Comparison of ENCODE assay signal across 8 cellular contexts in the genomic region with DNA sequence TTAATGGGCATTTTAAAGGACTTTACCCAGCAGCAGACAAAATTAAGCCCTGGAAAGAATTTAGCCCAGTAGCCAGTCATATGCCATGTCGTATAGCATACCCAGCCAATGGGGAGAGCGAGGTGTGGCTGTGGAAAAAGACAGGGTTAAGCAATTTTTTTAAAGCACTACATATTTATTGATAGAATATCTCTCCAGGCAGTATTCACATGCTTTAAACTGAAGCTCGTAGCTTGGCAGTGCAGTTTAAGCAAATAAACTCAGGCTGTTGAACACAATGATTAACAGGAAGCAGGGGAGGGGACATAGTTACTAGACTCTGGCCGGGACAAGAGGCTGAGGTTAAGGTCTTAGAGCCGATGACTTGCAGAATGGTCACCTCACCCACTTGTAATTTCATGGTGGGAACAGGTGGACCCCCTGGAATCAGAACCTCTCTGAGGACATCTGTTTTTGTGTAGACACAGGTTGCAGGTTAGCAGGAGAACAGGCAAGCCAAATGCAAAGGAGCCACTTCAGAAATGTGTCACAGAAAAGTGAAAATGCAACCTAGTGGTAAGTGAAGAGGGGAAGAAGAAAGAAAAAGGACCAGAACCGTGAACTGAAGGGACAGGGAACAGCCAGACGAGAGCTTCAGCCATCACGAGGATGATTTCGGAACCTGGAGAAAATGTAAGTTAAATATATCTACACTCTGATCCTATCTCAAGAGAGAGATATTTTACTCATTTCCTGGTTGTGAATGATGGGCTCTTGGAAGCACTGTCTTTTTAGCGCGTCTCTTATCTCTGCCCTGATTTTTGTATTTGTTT. TPM values are rescaled to one million over a fixed set of nuclear protein-coding genes. Genes with fewer than 3 reads are reported as not detected.
DNase-seq lines count a peak whose midpoint lies in the region; ATAC-seq and TF ChIP-seq lines count a peak whose summit lies in the region.

No MANE protein-coding gene starts in this region.

- TF ChIP-seq CTCF in natural killer cell (IDR thresholded peaks at IDR 0.05) = no peak

- DNase-seq in ELR (ENCODE audit: low read depth) = peak; percentile 82
- no peak for DNase-seq in effector memory CD8-positive, alpha-beta T cell
- DNase-seq in natural killer cell = no peak
- DNase-seq in DMS 273 (lab: John Stamatoyannopoulos, UW; ENCODE audit: unreplicated experiment) = no peak
- no peak for DNase-seq in NK-92 treated with Interleukin-12 subunit alpha and Interleukin-12 subunit beta, amount 100 ng/mL, for 24 hours (lab: John Stamatoyannopoulos, UW)

- peak overlapping the region; percentile 87 to 92 for H3K27ac Mint-ChIP-seq in effector memory CD8-positive, alpha-beta T cell
- peak overlapping the region; percentile 49 to 76 for H3K27ac Mint-ChIP-seq in natural killer cell

- H3K4me1 Mint-ChIP-seq in effector memory CD8-positive, alpha-beta T cell (ENCODE audit: low read depth in 2 of 2) = peaks cover 24 to 36% of the 10 kb centered on the region in 2 donors
- H3K4me1 Mint-ChIP-seq in natural killer cell = peaks cover 15 to 25% of the 10 kb centered on the region in 2 donors

- H3K36me3 Mint-ChIP-seq in effector memory CD8-positive, alpha-beta T cell (ENCODE audit: insufficient read depth) = no peaks in the 10 kb centered on the region
- H3K36me3 Mint-ChIP-seq in natural killer cell = no peaks in the 10 kb centered on the region

- H3K27me3 Mint-ChIP-seq in effector memory CD8-positive, alpha-beta T cell = peaks cover 0 to 10% of the 10 kb centered on the region in 2 donors
- peaks cover 26 to 42% of the 10 kb centered on the region in 2 donors for H3K27me3 Mint-ChIP-seq in natural killer cell (ENCODE audit: low read depth in 2 of 2)

- H3K9me3 Mint-ChIP-seq in effector memory CD8-positive, alpha-beta T cell = no peaks in the 10 kb centered on the region
- no peaks in the 10 kb centered on the region for H3K9me3 Mint-ChIP-seq in natural killer cell

- ATAC-seq in GM21360 (IDR thresholded peaks at IDR 0.05; ENCODE audit: unreplicated experiment) = peak; percentile 39
- ATAC-seq in HG03558 (IDR thresholded peaks at IDR 0.05; ENCODE audit: extremely low read depth, unreplicated experiment) = peak; percentile 47
- peak; percentile 88 for ATAC-seq in SK-N-SH treated with all-trans-retinoic acid at 6 μM for 48 hours
- ATAC-seq in effector memory CD8-positive, alpha-beta T cell (replicated peaks) = peak; percentile 65
- peak; percentile 58 to 77 (median 74) for ATAC-seq in natural killer cell

- intact Hi-C loops in natural killer cell (cut with micrococcal nuclease) = no loop called here

- H3K4me3 Mint-ChIP-seq in effector memory CD8-positive, alpha-beta T cell = peak overlapping the region; percentile 88
- H3K4me3 Mint-ChIP-seq in natural killer cell = peak overlapping the region; percentile 82

TF ChIP-seq in SK-N-SH treated with all-trans-retinoic acid at 6 μM for 48 hours, 23 proteins besides CTCF, POLR2A, EP300 and RAD21:
- TF ChIP-seq ARNTL (CRISPR knock-in tag; IDR thresholded peaks at IDR 0.05; ENCODE audit: borderline replicate concordance, low read depth) = no peak
- TF ChIP-seq, protein P1, sequence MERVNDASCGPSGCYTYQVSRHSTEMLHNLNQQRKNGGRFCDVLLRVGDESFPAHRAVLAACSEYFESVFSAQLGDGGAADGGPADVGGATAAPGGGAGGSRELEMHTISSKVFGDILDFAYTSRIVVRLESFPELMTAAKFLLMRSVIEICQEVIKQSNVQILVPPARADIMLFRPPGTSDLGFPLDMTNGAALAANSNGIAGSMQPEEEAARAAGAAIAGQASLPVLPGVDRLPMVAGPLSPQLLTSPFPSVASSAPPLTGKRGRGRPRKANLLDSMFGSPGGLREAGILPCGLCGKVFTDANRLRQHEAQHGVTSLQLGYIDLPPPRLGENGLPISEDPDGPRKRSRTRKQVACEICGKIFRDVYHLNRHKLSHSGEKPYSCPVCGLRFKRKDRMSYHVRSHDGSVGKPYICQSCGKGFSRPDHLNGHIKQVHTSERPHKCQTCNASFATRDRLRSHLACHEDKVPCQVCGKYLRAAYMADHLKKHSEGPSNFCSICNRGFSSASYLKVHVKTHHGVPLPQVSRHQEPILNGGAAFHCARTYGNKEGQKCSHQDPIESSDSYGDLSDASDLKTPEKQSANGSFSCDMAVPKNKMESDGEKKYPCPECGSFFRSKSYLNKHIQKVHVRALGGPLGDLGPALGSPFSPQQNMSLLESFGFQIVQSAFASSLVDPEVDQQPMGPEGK (CRISPR knock-in tag; IDR thresholded peaks at IDR 0.05; ENCODE audit: borderline replicate concordance) = no peak
- TF ChIP-seq PPARA (CRISPR knock-in tag; IDR thresholded peaks at IDR 0.05; ENCODE audit: borderline replicate concordance) = no peak
- TF ChIP-seq ZC3H10 (CRISPR knock-in tag; IDR thresholded peaks at IDR 0.05) = no peak
- TF ChIP-seq TCF4 (CRISPR knock-in tag; IDR thresholded peaks at IDR 0.05; ENCODE audit: borderline replicate concordance) = no peak
- TF ChIP-seq ZNF8 (CRISPR knock-in tag; IDR thresholded peaks at IDR 0.05) = no peak
- TF ChIP-seq RARB (CRISPR knock-in tag; IDR thresholded peaks at IDR 0.05) = no peak
- TF ChIP-seq CSDC2 (CRISPR knock-in tag; IDR thresholded peaks at IDR 0.05) = no peak

RNA-seq across cellular contexts. Expression of a gene that starts 7.2 kb away (rescaled TPM):
- total RNA-seq in natural killer cell = 1 to 10 TPM in 1 of 3 donors, under 1 TPM in 2; 0.79 to 4.7 (median 0.80) TPM
